Comparison of ENCODE assay signal across 1 cellular context in the genomic region with DNA sequence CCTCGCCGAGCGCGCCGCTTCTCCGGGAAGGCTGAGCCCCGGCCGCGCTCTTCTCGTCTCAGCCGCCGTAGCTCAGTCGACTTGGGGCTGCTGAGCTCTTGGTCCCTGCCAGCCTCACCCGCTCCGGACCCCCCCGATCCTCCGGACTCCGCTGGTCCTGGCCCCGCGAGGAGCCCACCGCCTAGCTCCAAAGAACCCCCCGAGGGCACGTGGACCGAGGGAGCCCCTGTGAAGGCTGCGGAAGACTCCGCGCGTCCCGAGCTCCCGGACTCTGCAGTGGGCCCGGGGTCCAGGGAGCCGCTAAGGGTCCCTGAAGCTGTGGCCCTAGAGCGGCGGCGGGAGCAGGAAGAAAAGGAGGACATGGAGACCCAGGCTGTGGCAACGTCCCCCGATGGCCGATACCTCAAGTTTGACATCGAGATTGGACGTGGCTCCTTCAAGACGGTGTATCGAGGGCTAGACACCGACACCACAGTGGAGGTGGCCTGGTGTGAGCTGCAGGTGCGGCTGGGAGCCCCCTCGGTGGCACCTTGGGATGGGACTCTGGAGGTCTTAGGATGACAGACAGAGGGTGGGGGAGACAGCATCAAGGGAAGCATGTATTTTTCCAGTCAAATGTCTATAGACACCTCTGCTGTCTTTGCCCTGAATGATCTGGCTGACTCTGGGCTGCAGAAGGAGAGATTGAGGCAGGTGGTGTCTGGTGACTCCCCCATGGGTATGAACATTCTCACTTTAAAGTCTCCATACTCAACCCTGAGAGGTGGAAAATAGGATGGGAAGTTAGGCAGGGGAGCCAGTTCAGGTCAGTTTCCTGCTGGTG.
TF ChIP-seq lines count a peak whose summit lies in the region.

No MANE protein-coding gene starts in this region.

TF ChIP-seq in HepG2, 621 proteins besides CTCF, POLR2A, EP300 and RAD21 (continued from another document and continues in another):
- TF ChIP-seq PRDM4 (CRISPR knock-in tag; IDR thresholded peaks at IDR 0.05; ENCODE audit: borderline replicate concordance), result no peak
- TF ChIP-seq YEATS2 (CRISPR knock-in tag; IDR thresholded peaks at IDR 0.05; ENCODE audit: borderline replicate concordance), result peak; percentile 13; the same call in 1 of the 2 replicates
- no peak for TF ChIP-seq ZNF530 (CRISPR knock-in tag; IDR thresholded peaks at IDR 0.05; ENCODE audit: low read depth)
- no peak for TF ChIP-seq ZNF256 (CRISPR knock-in tag; conservative IDR thresholded peaks at IDR 0.05)
- TF ChIP-seq PRDM10 (CRISPR knock-in tag; IDR thresholded peaks at IDR 0.05; ENCODE audit: low read depth), result no peak
- no peak; the same call in 1 of the 2 replicates for TF ChIP-seq KAT8 (CRISPR knock-in tag; IDR thresholded peaks at IDR 0.05)
- TF ChIP-seq, protein P1, sequence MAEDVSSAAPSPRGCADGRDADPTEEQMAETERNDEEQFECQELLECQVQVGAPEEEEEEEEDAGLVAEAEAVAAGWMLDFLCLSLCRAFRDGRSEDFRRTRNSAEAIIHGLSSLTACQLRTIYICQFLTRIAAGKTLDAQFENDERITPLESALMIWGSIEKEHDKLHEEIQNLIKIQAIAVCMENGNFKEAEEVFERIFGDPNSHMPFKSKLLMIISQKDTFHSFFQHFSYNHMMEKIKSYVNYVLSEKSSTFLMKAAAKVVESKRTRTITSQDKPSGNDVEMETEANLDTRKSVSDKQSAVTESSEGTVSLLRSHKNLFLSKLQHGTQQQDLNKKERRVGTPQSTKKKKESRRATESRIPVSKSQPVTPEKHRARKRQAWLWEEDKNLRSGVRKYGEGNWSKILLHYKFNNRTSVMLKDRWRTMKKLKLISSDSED (CRISPR knock-in tag; IDR thresholded peaks at IDR 0.05), result no peak
- peak; percentile 56; the same call in 1 of the 2 replicates for TF ChIP-seq POGK (CRISPR knock-in tag; conservative IDR thresholded peaks at IDR 0.05)
- TF ChIP-seq ZNF557 (CRISPR knock-in tag; IDR thresholded peaks at IDR 0.05), result no peak
- TF ChIP-seq ZNF431 (CRISPR knock-in tag; IDR thresholded peaks at IDR 0.05; ENCODE audit: borderline replicate concordance, low read depth), result 0 out of 2 replicates have a peak, but pooled peaks have one; percentile 3
- no peak; the same call in 1 of the 2 replicates for TF ChIP-seq HOXA3 (CRISPR knock-in tag; IDR thresholded peaks at IDR 0.05)
- no peak for TF ChIP-seq PLSCR1 (CRISPR knock-in tag; IDR thresholded peaks at IDR 0.05; ENCODE audit: borderline replicate concordance)
- peak; percentile 34; the same call in 1 of the 2 replicates for TF ChIP-seq KLF13 (CRISPR knock-in tag; IDR thresholded peaks at IDR 0.05)
- TF ChIP-seq MZF1 (CRISPR knock-in tag; IDR thresholded peaks at IDR 0.05; ENCODE audit: borderline replicate concordance), result peak; percentile 26; the same call in 1 of the 2 replicates
- TF ChIP-seq TCF7L2 (IDR thresholded peaks at IDR 0.05; ENCODE audit: low read depth, low read length), result no peak
- TF ChIP-seq CEBPG (CRISPR knock-in tag; IDR thresholded peaks at IDR 0.05), result no peak
- no peak for TF ChIP-seq DMTF1 (CRISPR knock-in tag; IDR thresholded peaks at IDR 0.05)
- no peak for TF ChIP-seq ZNF775 (CRISPR knock-in tag; IDR thresholded peaks at IDR 0.05; ENCODE audit: borderline replicate concordance)
- TF ChIP-seq, protein P2, sequence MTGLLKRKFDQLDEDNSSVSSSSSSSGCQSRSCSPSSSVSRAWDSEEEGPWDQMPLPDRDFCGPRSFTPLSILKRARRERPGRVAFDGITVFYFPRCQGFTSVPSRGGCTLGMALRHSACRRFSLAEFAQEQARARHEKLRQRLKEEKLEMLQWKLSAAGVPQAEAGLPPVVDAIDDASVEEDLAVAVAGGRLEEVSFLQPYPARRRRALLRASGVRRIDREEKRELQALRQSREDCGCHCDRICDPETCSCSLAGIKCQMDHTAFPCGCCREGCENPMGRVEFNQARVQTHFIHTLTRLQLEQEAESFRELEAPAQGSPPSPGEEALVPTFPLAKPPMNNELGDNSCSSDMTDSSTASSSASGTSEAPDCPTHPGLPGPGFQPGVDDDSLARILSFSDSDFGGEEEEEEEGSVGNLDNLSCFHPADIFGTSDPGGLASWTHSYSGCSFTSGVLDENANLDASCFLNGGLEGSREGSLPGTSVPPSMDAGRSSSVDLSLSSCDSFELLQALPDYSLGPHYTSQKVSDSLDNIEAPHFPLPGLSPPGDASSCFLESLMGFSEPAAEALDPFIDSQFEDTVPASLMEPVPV (CRISPR knock-in tag; IDR thresholded peaks at IDR 0.05), result peak; percentile 21; the same call in 1 of the 2 replicates
- peak; percentile 41 for TF ChIP-seq IKZF4 (CRISPR knock-in tag; IDR thresholded peaks at IDR 0.05; ENCODE audit: borderline replicate concordance, low read depth, not compliant biosample characterization)
- TF ChIP-seq SMAD1 (CRISPR knock-in tag; IDR thresholded peaks at IDR 0.05; ENCODE audit: borderline replicate concordance, low read depth), result peak; percentile 70; the same call in 1 of the 2 replicates
- TF ChIP-seq, protein P3, sequence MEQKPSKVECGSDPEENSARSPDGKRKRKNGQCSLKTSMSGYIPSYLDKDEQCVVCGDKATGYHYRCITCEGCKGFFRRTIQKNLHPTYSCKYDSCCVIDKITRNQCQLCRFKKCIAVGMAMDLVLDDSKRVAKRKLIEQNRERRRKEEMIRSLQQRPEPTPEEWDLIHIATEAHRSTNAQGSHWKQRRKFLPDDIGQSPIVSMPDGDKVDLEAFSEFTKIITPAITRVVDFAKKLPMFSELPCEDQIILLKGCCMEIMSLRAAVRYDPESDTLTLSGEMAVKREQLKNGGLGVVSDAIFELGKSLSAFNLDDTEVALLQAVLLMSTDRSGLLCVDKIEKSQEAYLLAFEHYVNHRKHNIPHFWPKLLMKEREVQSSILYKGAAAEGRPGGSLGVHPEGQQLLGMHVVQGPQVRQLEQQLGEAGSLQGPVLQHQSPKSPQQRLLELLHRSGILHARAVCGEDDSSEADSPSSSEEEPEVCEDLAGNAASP (CRISPR knock-in tag; IDR thresholded peaks at IDR 0.05; ENCODE audit: borderline replicate concordance), result peak; percentile 26; the same call in 1 of the 2 replicates
- no peak for TF ChIP-seq ZNF343 (CRISPR knock-in tag; IDR thresholded peaks at IDR 0.05)
- no peak for TF ChIP-seq SETDB1 (CRISPR knock-in tag; IDR thresholded peaks at IDR 0.05; ENCODE audit: borderline replicate concordance)
- no peak for TF ChIP-seq KDM1A (CRISPR knock-in tag; IDR thresholded peaks at IDR 0.05)
- no peak for TF ChIP-seq ZXDC (CRISPR knock-in tag; IDR thresholded peaks at IDR 0.05)
- TF ChIP-seq ZNF543 (CRISPR knock-in tag; IDR thresholded peaks at IDR 0.05), result 0 out of 2 replicates have a peak, but pooled peaks have one; percentile 13
- TF ChIP-seq KLF12 (CRISPR knock-in tag; IDR thresholded peaks at IDR 0.05; ENCODE audit: borderline replicate concordance), result 0 out of 2 replicates have a peak, but pooled peaks have one; percentile 21
- no peak for TF ChIP-seq ATF1 (CRISPR knock-in tag; IDR thresholded peaks at IDR 0.05)
- TF ChIP-seq SAFB2 (CRISPR knock-in tag; IDR thresholded peaks at IDR 0.05; ENCODE audit: borderline replicate concordance, low read depth), result no peak; the same call in 1 of the 2 replicates
- TF ChIP-seq CC2D1A (CRISPR knock-in tag; IDR thresholded peaks at IDR 0.05), result no peak
- TF ChIP-seq, protein P4, sequence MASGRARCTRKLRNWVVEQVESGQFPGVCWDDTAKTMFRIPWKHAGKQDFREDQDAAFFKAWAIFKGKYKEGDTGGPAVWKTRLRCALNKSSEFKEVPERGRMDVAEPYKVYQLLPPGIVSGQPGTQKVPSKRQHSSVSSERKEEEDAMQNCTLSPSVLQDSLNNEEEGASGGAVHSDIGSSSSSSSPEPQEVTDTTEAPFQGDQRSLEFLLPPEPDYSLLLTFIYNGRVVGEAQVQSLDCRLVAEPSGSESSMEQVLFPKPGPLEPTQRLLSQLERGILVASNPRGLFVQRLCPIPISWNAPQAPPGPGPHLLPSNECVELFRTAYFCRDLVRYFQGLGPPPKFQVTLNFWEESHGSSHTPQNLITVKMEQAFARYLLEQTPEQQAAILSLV (CRISPR knock-in tag; IDR thresholded peaks at IDR 0.05; ENCODE audit: borderline replicate concordance), result 0 out of 2 replicates have a peak, but pooled peaks have one; percentile 48
